ENCODE assay signal across 7 cellular contexts in the genomic region with DNA sequence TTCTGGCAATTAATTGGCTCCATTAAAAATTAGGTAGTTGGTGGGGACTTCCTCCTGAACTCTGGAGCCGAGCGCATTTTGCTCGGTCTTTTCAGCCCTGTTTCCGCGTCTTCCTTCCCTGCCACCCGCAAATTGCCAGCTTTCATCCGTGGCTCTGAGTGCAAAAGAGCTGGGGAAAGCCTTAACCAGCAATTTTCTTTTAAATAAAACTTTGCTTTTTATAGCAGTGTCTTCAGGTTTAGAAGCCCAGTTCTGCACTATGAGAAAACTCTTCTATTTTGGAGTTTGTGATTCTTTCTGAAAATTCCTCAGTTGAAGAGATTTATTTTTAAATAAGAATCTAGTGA. TPM values are rescaled to one million over a fixed set of nuclear protein-coding genes. Genes with fewer than 3 reads are reported as not detected.
DNase-seq lines count a peak whose midpoint lies in the region; ATAC-seq, FAIRE-seq and TF ChIP-seq lines count a peak whose summit lies in the region.

No MANE protein-coding gene starts in this region.

- intact Hi-C loops in left ventricle myocardium superior (cut with micrococcal nuclease): no loop called here

- peaks cover 19% of the 10 kb centered on the region for H3K4me1 ChIP-seq in HAP-1
- H3K4me1 ChIP-seq in small intestine (ENCODE audit: control insufficient read depth in 2 of 2, insufficient read depth in 1 of 2, low read depth in 1 of 2, low read length in 1 of 2): peaks cover 4 to 8% of the 10 kb centered on the region in 2 donors

- in situ Hi-C loops in HAP-1 (cut with MboI; ENCODE audit: low sequenced_read_pairs): no loop called here

- FAIRE-seq in small intestine (lab: Jason Lieb, UNC): no peak

- no peaks in the 10 kb centered on the region for H3K27me3 ChIP-seq in HAP-1 (ENCODE audit: low read depth)
- no peaks in the 10 kb centered on the region for H3K27me3 ChIP-seq in small intestine (ENCODE audit: control insufficient read depth in 2 of 2, insufficient read depth in 2 of 2, low read length in 2 of 2)

- peak; percentile 3 for ATAC-seq in left ventricle myocardium superior

- peak overlapping the region; percentile 96 for H3K27ac ChIP-seq in small intestine (ENCODE audit: low read depth in 1 of 2, low read length in 1 of 2)

- no peak for DNase-seq in HAP-1 (ENCODE audit: low spot score in 2 of 2)
- peak; percentile 63 for DNase-seq in UCSD-AML1 (lab: John Stamatoyannopoulos, UW; ENCODE audit: unreplicated experiment)
- DNase-seq in left ventricle myocardium superior: no peak
- DNase-seq in small intestine: no peak
- no peak for DNase-seq in NCI-H82 treated with DMSO at 0.1 percent for 48 hours (lab: John Stamatoyannopoulos, UW; ENCODE audit: unreplicated experiment)
- DNase-seq in GM10266 (ENCODE audit: extremely low spot score): no peak
- DNase-seq in cerebellum (ENCODE audit: low spot score): no peak

- H3K9me3 ChIP-seq in HAP-1: no peaks in the 10 kb centered on the region
- H3K9me3 ChIP-seq in small intestine (ENCODE audit: control insufficient read depth, low read depth): no peaks in the 10 kb centered on the region

- H3K4me3 ChIP-seq in HAP-1: peak overlapping the region; percentile 81
- peak overlapping the region; percentile 82 to 86 for H3K4me3 ChIP-seq in small intestine (ENCODE audit: low read depth in 1 of 2, low read length in 2 of 2)

- WGBS in small intestine, 3 donors: 0% methylated on average over 7 of the region's 7 CpGs

- H3K36me3 ChIP-seq in HAP-1 (replicated peaks): 0 out of 2 replicates have a peak, but pooled peaks cover 2% of the 10 kb centered on the region
- peaks cover 0 to 2% of the 10 kb centered on the region in 2 donors for H3K36me3 ChIP-seq in small intestine (ENCODE audit: control insufficient read depth in 2 of 2, insufficient read depth in 2 of 2, low read length in 2 of 2)

- no peak for TF ChIP-seq CTCF in GM10266 (IDR thresholded peaks at IDR 0.05; ENCODE audit: control insufficient read depth, insufficient read depth, low read depth, missing control alignments)

RNA-seq across cellular contexts. Expression of a gene that starts 0.7 kb away (rescaled TPM):
- total RNA-seq in left ventricle myocardium superior: 21.9 TPM
- 10 to 100 TPM; 13.8 to 17.9 (median 17.4) TPM for polyA plus RNA-seq in small intestine
- 61.8 TPM for total RNA-seq in cerebellum

RNA-seq across cellular contexts. Expression of a gene that starts 0.8 kb away (rescaled TPM):
- total RNA-seq in left ventricle myocardium superior (0.15 TPM), cerebellum (not detected)
- not detected for polyA plus RNA-seq in small intestine

RNA-seq across cellular contexts. Expression of a gene that starts 56.0 kb away (rescaled TPM):
- total RNA-seq in left ventricle myocardium superior (0.15 TPM), cerebellum (not detected)
- polyA plus RNA-seq in small intestine: 10 to 100 TPM; 12.5 to 26.2 (median 19.5) TPM
